Comparison of ENCODE assay signal across 10 cellular contexts in the genomic region with DNA sequence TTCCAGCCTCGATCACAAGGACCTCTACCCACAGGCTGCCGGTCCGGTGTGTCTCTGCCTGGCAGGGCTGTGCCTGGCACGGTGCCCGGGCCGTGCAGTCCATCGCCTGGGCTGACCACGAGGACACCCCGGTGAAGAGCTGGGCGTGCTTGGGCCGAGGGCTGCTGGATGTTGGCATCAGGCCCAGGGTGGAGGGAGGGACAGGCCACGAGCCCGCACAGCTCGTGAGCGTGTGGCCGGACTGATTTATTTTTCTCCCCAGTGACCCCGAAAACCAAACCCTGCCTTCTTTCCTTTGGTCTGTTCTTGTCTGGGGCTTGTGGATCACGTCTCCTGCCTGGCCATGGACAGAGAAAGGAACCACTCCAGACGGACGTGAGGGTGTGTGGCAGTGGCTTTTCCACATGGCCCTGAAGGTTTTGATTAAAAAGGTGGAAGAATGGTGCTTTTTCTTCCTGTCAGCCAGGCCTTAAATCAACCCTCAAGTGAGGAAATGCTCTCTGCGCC.
A peak's percentile ranks its signal among the peaks of the same experiment; 100 is the strongest.
DNase-seq lines count a peak whose midpoint lies in the region; ATAC-seq and TF ChIP-seq lines count a peak whose summit lies in the region.
"Had no signal": no experiment of that assay in that cellular context is flagged by ENCODE, and none has a peak within 500 bp of the region (broad histone marks: within the 10 kb centered on the region; RNA-seq: fewer than 3 reads in every experiment).

No MANE protein-coding gene starts in this region.

- peak overlapping the region; percentile 56 for H4K91ac ChIP-seq in neuronal stem cell (ENCODE audit: low read depth, low read length, poor library complexity)

- H3K4me1 ChIP-seq in breast epithelium (peaks cover 0 to 6% of the 10 kb centered on the region in 2 donors), mammary epithelial cell (ENCODE audit: insufficient read depth, low read length) (no peaks in the 10 kb centered on the region), neuronal stem cell (ENCODE audit: control insufficient read depth in 2 of 2, insufficient read depth in 1 of 2, low read depth in 1 of 2, low read length in 2 of 2) (peaks cover 21 to 31% of the 10 kb centered on the region in 2 donors)

- peak overlapping the region in 1 of 3 donors; percentile 22 for H3K4me3 ChIP-seq in breast epithelium
- no peak overlapping the region for H3K4me3 ChIP-seq in mammary epithelial cell (replicated peaks in 1 of 3; ENCODE audit: insufficient read depth in 1 of 3, low read depth in 2 of 3, low read length in 3 of 3)
- no peak overlapping the region for H3K4me3 ChIP-seq in neuronal stem cell (ENCODE audit: low read length in 2 of 2)

- peak overlapping the region; percentile 55 to 69 for H3K27ac ChIP-seq in breast epithelium
- no peak overlapping the region for H3K27ac ChIP-seq in mammary epithelial cell (ENCODE audit: insufficient read depth, low read depth, low read length)
- H3K27ac ChIP-seq in neuronal stem cell (replicated peaks; ENCODE audit: low read length), result no peak overlapping the region
- H3K27ac ChIP-seq: VCaP had no signal

- H3K36me3 ChIP-seq in breast epithelium, result no peaks in the 10 kb centered on the region
- no peaks in the 10 kb centered on the region for H3K36me3 ChIP-seq in mammary epithelial cell (ENCODE audit: insufficient read depth, low read length)
- H3K36me3 ChIP-seq in neuronal stem cell (replicated peaks in 1 of 2; ENCODE audit: control insufficient read depth in 2 of 2, insufficient read depth in 2 of 2, low read length in 2 of 2), result no peaks in the 10 kb centered on the region

- dilution Hi-C loops in mammary epithelial cell (cut with HindIII; ENCODE audit: low sequenced_read_pairs), result no loop called here

- WGBS in mammary epithelial cell (ENCODE audit: low coverage, missing lambda C conversion rate), result 54% methylated on average over 20 of the region's 21 CpGs
- no CpG with 5 or more reads among the region's 21 CpGs for WGBS in neuronal stem cell (ENCODE audit: extremely low coverage in 2 of 2, insufficient read length in 2 of 2, insufficient replicate concordance in 1 of 2), 2 donors

- no peak overlapping the region for H2BK120ac ChIP-seq in neuronal stem cell (ENCODE audit: low read depth, low read length)

- no peak overlapping the region for H3K14ac ChIP-seq in neuronal stem cell (ENCODE audit: low read length)

- BruUV-seq in mammary epithelial cell (replicated peaks; lab: Mats Ljungman, UMichigan), result no TSS peak

- peak overlapping the region; percentile 75 for H2BK12ac ChIP-seq in neuronal stem cell (ENCODE audit: low read length)

- H3K4ac ChIP-seq in neuronal stem cell (ENCODE audit: low read length), result no peak overlapping the region

- peak overlapping the region; percentile 32 for H2BK15ac ChIP-seq in neuronal stem cell (ENCODE audit: low read length)

- H3K23ac ChIP-seq in neuronal stem cell (ENCODE audit: low read depth, low read length, poor library complexity), result peak overlapping the region; percentile 14

- H2AK5ac ChIP-seq in neuronal stem cell (ENCODE audit: low read depth, low read length), result peak overlapping the region; percentile 78

- H3K79me1 ChIP-seq in neuronal stem cell (ENCODE audit: low read depth, low read length), result peaks cover 2% of the 10 kb centered on the region

- H3K4me2 ChIP-seq in mammary epithelial cell (ENCODE audit: insufficient read depth, low read depth, low read length), result no peak overlapping the region
- H3K4me2 ChIP-seq in neuronal stem cell (ENCODE audit: insufficient read depth, low read length, poor library complexity, severe bottlenecking), result no peak overlapping the region

- DNase-seq in breast epithelium (ENCODE audit: low spot score in 2 of 2) (peak; percentile 50 to 73), mammary epithelial cell (no peak), glomerular visceral epithelial cell (ENCODE audit: extremely low spot score) (peak; percentile 13), neuronal stem cell (ENCODE audit: low spot score) (no peak), NCI-H2227 treated with DMSO at 0.1 percent for 48 hours (lab: John Stamatoyannopoulos, UW) (no peak), NCI-H345 (lab: John Stamatoyannopoulos, UW) (no peak)
- DNase-seq: NCI-H226 had no signal

- no peak overlapping the region for H2BK5ac ChIP-seq in neuronal stem cell (ENCODE audit: low read length)

- in situ Hi-C loops in mammary epithelial cell (cut with MboI; ENCODE audit: low sequenced_read_pairs in 2 of 2), result loop anchor here in 1 of 2 donors (10.0 kb wide), 1 partner anchor 217 kb away; no protein-coding TSS in a partner anchor

- peak overlapping the region; percentile 88 for H3K18ac ChIP-seq in neuronal stem cell (ENCODE audit: low read length)

- H3K27me3 ChIP-seq in breast epithelium, result no peaks in the 10 kb centered on the region
- H3K27me3 ChIP-seq in mammary epithelial cell (ENCODE audit: insufficient read depth, low read length), result no peaks in the 10 kb centered on the region
- no peaks in the 10 kb centered on the region for H3K27me3 ChIP-seq in neuronal stem cell (ENCODE audit: control insufficient read depth in 3 of 3, insufficient read depth in 3 of 3, low read depth in 1 of 3, low read length in 3 of 3)

- H3K79me2 ChIP-seq in mammary epithelial cell (ENCODE audit: insufficient read depth, low read length), result no peaks in the 10 kb centered on the region

- no peak overlapping the region for H4K8ac ChIP-seq in neuronal stem cell (ENCODE audit: low read depth, low read length)

- CTCF ChIA-PET in mammary epithelial cell (lab: Charles Lee; ENCODE audit: low non-redundant PET), result no interaction called here

- H4K20me1 ChIP-seq in mammary epithelial cell (ENCODE audit: insufficient read depth, low read length), result no peaks in the 10 kb centered on the region

- no peak for TF ChIP-seq POLR2A in breast epithelium (IDR thresholded peaks at IDR 0.05)

- H3K9ac ChIP-seq in mammary epithelial cell (ENCODE audit: insufficient read depth, low read length), result no peak overlapping the region
- no peak overlapping the region for H3K9ac ChIP-seq in neuronal stem cell (ENCODE audit: low read depth, low read length, poor library complexity)

- H2AFZ ChIP-seq in mammary epithelial cell (ENCODE audit: low read depth, low read length), result no peak overlapping the region
- no peak overlapping the region for H2AFZ ChIP-seq in neuronal stem cell (ENCODE audit: low read length)

- intact Hi-C loops in breast epithelium (cut with DNase I; ENCODE audit: low total_unique reads) (no loop called here), mammary epithelial cell (cut with micrococcal nuclease) (no loop called here)

- H3K9me3 ChIP-seq in breast epithelium (no peaks in the 10 kb centered on the region), mammary epithelial cell (replicated peaks; ENCODE audit: insufficient read depth, low read length) (no peaks in the 10 kb centered on the region), neuronal stem cell (replicated peaks in 1 of 2; ENCODE audit: control insufficient read depth in 2 of 2, insufficient read depth in 1 of 2, low read depth in 1 of 2, low read length in 2 of 2) (no peaks in the 10 kb centered on the region)

- ATAC-seq in HG03108 (IDR thresholded peaks at IDR 0.05; ENCODE audit: unreplicated experiment) (no peak), GM21528 (IDR thresholded peaks at IDR 0.05; ENCODE audit: low FRiP score, unreplicated experiment) (no peak)

- TF ChIP-seq CTCF in breast epithelium (IDR thresholded peaks at IDR 0.05) (no peak), mammary epithelial cell (conservative IDR thresholded peaks at IDR 0.05 in 1 of 2, IDR thresholded peaks at IDR 0.05 in 1 of 2; ENCODE audit: extremely low read depth in 1 of 2, insufficient read depth in 1 of 2, low read depth in 1 of 2, low read length in 2 of 2) (no peak)

Comparison
In these comparisons a context has a peak if more than half of its experiments do, and no peak if none do; other contexts are left out.
1. DNase-seq: peak in breast epithelium (2 of 2) and glomerular visceral epithelial cell (single experiment); none in mammary epithelial cell (single experiment), neuronal stem cell (single experiment), NCI-H2227 treated with DMSO at 0.1 percent for 48 hours (single experiment) and NCI-H345 (single experiment).
2. H3K27ac ChIP-seq: peak in breast epithelium (2 of 2); none in mammary epithelial cell (single experiment) and neuronal stem cell (single experiment).